Comparison of ENCODE assay signal across 22 cellular contexts in the genomic region with DNA sequence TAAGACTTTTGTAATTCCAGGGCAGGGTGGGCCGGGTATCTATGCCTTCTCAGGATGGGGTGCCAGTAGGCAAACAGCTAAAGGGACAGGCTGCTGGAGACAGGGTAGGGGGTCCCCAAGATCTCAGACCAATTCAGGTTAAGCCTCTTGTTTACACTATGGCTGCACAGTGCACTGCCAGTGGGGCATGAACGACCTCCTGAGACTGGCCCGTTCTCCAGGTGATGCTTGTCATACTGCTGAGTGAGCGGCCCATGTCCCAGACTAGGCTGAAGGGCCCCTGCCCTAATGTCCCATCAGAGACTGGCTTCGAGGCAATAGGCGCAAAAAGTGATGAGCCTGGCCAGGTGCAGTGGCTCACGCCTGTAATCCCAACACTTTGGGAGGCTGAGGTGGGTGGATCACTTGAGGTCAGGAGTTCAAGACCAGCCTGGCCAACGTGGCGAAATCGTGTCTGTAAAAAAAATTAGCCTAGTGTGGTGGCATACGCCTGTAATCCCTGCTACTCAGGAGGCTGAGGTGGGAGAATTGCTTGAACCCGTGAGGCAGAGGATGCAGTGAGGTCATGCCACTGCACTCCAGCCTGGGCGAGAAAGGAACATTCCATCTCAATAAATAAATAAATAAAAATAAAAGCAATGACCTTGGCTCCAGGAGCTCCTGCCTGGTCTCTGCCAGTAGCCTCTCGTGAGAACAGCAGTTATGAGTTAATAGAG. TPM values are rescaled to one million over a fixed set of nuclear protein-coding genes. Genes with fewer than 3 reads are reported as not detected.
DNase-seq lines count a peak whose midpoint lies in the region; TF ChIP-seq lines count a peak whose summit lies in the region.
"Had no signal": no experiment of that assay in that cellular context is flagged by ENCODE, and none has a peak within 500 bp of the region (broad histone marks: within the 10 kb centered on the region; RNA-seq: fewer than 3 reads in every experiment).

No MANE protein-coding gene starts in this region.

- H3K27ac Mint-ChIP-seq in endodermal cell: no peak overlapping the region
- peak overlapping the region in 2 of 3 experiments; percentile 77 to 96 for H3K27ac Mint-ChIP-seq in nephron
- H3K27ac Mint-ChIP-seq in type B pancreatic cell: peak overlapping the region; percentile 59
- H3K27ac Mint-ChIP-seq: activated T-helper 17 cell treated with anti-CD3 and anti-CD28 coated beads, Interleukin-2, amount 50 U/mL, for 72 hours; naive thymus-derived CD8-positive, alpha-beta T cell had no signal

- no peak overlapping the region for H3K4me3 ChIP-seq in endodermal cell (ENCODE audit: low read length)
- H3K4me3 ChIP-seq: pancreas, tibial artery had no signal

- H3K4me1 Mint-ChIP-seq in endodermal cell (no peaks in the 10 kb centered on the region), nephron (peaks cover 24% of the 10 kb centered on the region), type B pancreatic cell (ENCODE audit: unreplicated experiment) (peaks cover 9% of the 10 kb centered on the region)
- H3K4me1 Mint-ChIP-seq: activated T-helper 17 cell treated with anti-CD3 and anti-CD28 coated beads, Interleukin-2, amount 50 U/mL, for 72 hours had no signal

- no peak overlapping the region for H3K4me3 Mint-ChIP-seq in endodermal cell
- H3K4me3 Mint-ChIP-seq in nephron: no peak overlapping the region
- H3K4me3 Mint-ChIP-seq in type B pancreatic cell: no peak overlapping the region
- H3K4me3 Mint-ChIP-seq: activated T-helper 17 cell treated with anti-CD3 and anti-CD28 coated beads, Interleukin-2, amount 50 U/mL, for 72 hours; naive thymus-derived CD8-positive, alpha-beta T cell had no signal

- H3K27ac ChIP-seq in endodermal cell (ENCODE audit: low read depth, low read length): no peak overlapping the region
- H3K27ac ChIP-seq: pancreas, tibial artery had no signal

- 94% methylated on average over 12 to 13 of the region's 14 CpGs for WGBS in endodermal cell (ENCODE audit: insufficient coverage in 1 of 2, insufficient read length in 1 of 2), 2 experiments

- H3K9me3 ChIP-seq in endodermal cell (ENCODE audit: control insufficient read depth, low read length): no peaks in the 10 kb centered on the region
- H3K9me3 ChIP-seq: BE2C, pancreas, tibial artery had no signal

- H3K27me3 Mint-ChIP-seq in endodermal cell (ENCODE audit: insufficient read depth): no peaks in the 10 kb centered on the region
- H3K27me3 Mint-ChIP-seq in nephron (ENCODE audit: low read depth): peaks cover 3% of the 10 kb centered on the region
- H3K27me3 Mint-ChIP-seq in type B pancreatic cell: no peaks in the 10 kb centered on the region
- H3K27me3 Mint-ChIP-seq: activated T-helper 17 cell treated with anti-CD3 and anti-CD28 coated beads, Interleukin-2, amount 50 U/mL, for 72 hours; naive thymus-derived CD8-positive, alpha-beta T cell had no signal

- peaks cover 4% of the 10 kb centered on the region for H3K4me1 ChIP-seq in endodermal cell (ENCODE audit: control insufficient read depth, insufficient read depth, low read length)

- peak; percentile 8 for DNase-seq in activated T-cell treated with anti-CD3 and anti-CD28 coated beads, Interleukin-2, amount 50 U/mL, for 1 hour
- DNase-seq in activated T-cell treated with anti-CD3 and anti-CD28 coated beads, Interleukin-2, amount 50 U/mL, for 48 hours: no peak
- peak; percentile 25 for DNase-seq in endodermal cell
- DNase-seq in type B pancreatic cell (ENCODE audit: extremely low spot score, unreplicated experiment): no peak
- no peak for DNase-seq in activated CD4-positive, alpha-beta T cell treated with anti-CD3 and anti-CD28 coated beads, Interleukin-2, amount 50 U/mL, for 48 hours
- DNase-seq in GOT3 (lab: John Stamatoyannopoulos, UW): no peak
- DNase-seq in AG20443 (ENCODE audit: low spot score): no peak
- DNase-seq: 8988T; erythroblast; mesendoderm; naive thymus-derived CD8-positive, alpha-beta T cell; NCI-H1417; NCI-H2107; NCI-H510A treated with DMSO at 0.1 percent for 48 hours; RPMI8226 had no signal

- no peak for TF ChIP-seq CTCF in endodermal cell (conservative IDR thresholded peaks at IDR 0.05)
- no peak for TF ChIP-seq CTCF in nephron (IDR thresholded peaks at IDR 0.05; ENCODE audit: unreplicated experiment in 3 of 3)
- no peak for TF ChIP-seq CTCF in type B pancreatic cell (conservative IDR thresholded peaks at IDR 0.05)

- H3K9me3 Mint-ChIP-seq in endodermal cell: no peaks in the 10 kb centered on the region
- H3K9me3 Mint-ChIP-seq in nephron: no peaks in the 10 kb centered on the region
- no peaks in the 10 kb centered on the region for H3K9me3 Mint-ChIP-seq in type B pancreatic cell
- H3K9me3 Mint-ChIP-seq: activated T-helper 17 cell treated with anti-CD3 and anti-CD28 coated beads, Interleukin-2, amount 50 U/mL, for 72 hours; naive thymus-derived CD8-positive, alpha-beta T cell had no signal

- H3K36me3 ChIP-seq in endodermal cell (ENCODE audit: control insufficient read depth, insufficient read depth, low read length): peaks cover 54% of the 10 kb centered on the region
- H3K36me3 ChIP-seq: BE2C had no signal

- H3K36me3 Mint-ChIP-seq in endodermal cell (ENCODE audit: low read depth) (peaks cover 46% of the 10 kb centered on the region), nephron (ENCODE audit: low read depth) (peaks cover 15% of the 10 kb centered on the region), type B pancreatic cell (no peaks in the 10 kb centered on the region)
- H3K36me3 Mint-ChIP-seq: naive thymus-derived CD8-positive, alpha-beta T cell had no signal

- H3K27me3 ChIP-seq in endodermal cell (ENCODE audit: control insufficient read depth, insufficient read depth, low read length, poor library complexity, severe bottlenecking): no peaks in the 10 kb centered on the region
- H3K27me3 ChIP-seq: BE2C, pancreas, tibial artery had no signal

- H3K9ac ChIP-seq in endodermal cell (ENCODE audit: extremely low read depth, low read length, poor library complexity, severe bottlenecking): no peak overlapping the region

RNA-seq across cellular contexts. Expression of a gene that starts 12.6 kb away (rescaled TPM):
- total RNA-seq in endodermal cell: 100 to 1,000 TPM; 234 to 263 TPM
- polyA plus RNA-seq in endodermal cell (2013, experiment 1 of 2): 114 TPM
- 95.7 TPM for polyA plus RNA-seq in endodermal cell (2013, experiment 2 of 2)
- total RNA-seq in type B pancreatic cell (ENCODE audit: low replicate concordance): 72.8 and 101 TPM in 2 replicates

RNA-seq across cellular contexts. Expression of a gene that starts 29.5 kb away (rescaled TPM):
- total RNA-seq in endodermal cell: not detected
- not detected for polyA plus RNA-seq in endodermal cell (2013, experiment 1 of 2)
- not detected for polyA plus RNA-seq in endodermal cell (2013, experiment 2 of 2)
- total RNA-seq in type B pancreatic cell (ENCODE audit: low replicate concordance): not detected in 2 replicates
- total RNA-seq: activated CD8-positive, alpha-beta memory T cell treated with anti-CD3 and anti-CD28 coated beads for 36 hours; activated T-helper 17 cell treated with anti-CD3 and anti-CD28 coated beads, Interleukin-2, amount 50 U/mL, for 72 hours; Daoy; naive thymus-derived CD8-positive, alpha-beta T cell had no signal
- polyA plus RNA-seq: naive thymus-derived CD8-positive, alpha-beta T cell had no signal

RNA-seq across cellular contexts. Expression of a gene that starts 54.7 kb away (rescaled TPM):
- 100 to 1,000 TPM in 1 of 2 donors, 10 to 100 TPM in 1; 94.8 to 103 TPM for total RNA-seq in endodermal cell
- polyA plus RNA-seq in endodermal cell (2013, experiment 1 of 2): 84.2 TPM
- 82.6 TPM for polyA plus RNA-seq in endodermal cell (2013, experiment 2 of 2)
- 79.8 and 98.0 TPM in 2 replicates for total RNA-seq in type B pancreatic cell (ENCODE audit: low replicate concordance)

Comparison
In these comparisons a context has a peak if more than half of its experiments do, and no peak if none do; other contexts are left out.
1. DNase-seq: peak in activated T-cell treated with anti-CD3 and anti-CD28 coated beads, Interleukin-2, amount 50 U/mL, for 1 hour (single experiment) and endodermal cell (single experiment); none in activated T-cell treated with anti-CD3 and anti-CD28 coated beads, Interleukin-2, amount 50 U/mL, for 48 hours (0 of 2), type B pancreatic cell (single experiment), activated CD4-positive, alpha-beta T cell treated with anti-CD3 and anti-CD28 coated beads, Interleukin-2, amount 50 U/mL, for 48 hours (0 of 2), GOT3 (single experiment) and AG20443 (single experiment).